Comparison of ENCODE assay signal across 1 cellular context in genomic region chr14:61498303-61498702, GRCh38.
TF ChIP-seq lines count a peak whose summit lies in the region.

No MANE protein-coding gene starts in this region.

TF ChIP-seq in SK-N-SH, 30 proteins besides CTCF, POLR2A, EP300 and RAD21 (continued from another document):
- TF ChIP-seq ZBTB33 (IDR thresholded peaks at IDR 0.05; ENCODE audit: borderline replicate concordance, low read depth) = no peak
- TF ChIP-seq TAF1 (IDR thresholded peaks at IDR 0.05; ENCODE audit: borderline replicate concordance, low read depth, low read length) = no peak
- no peak for TF ChIP-seq USF1 (IDR thresholded peaks at IDR 0.05; ENCODE audit: borderline replicate concordance, low read depth)
- TF ChIP-seq EZH2phosphoT487 (IDR thresholded peaks at IDR 0.05; ENCODE audit: borderline replicate concordance, low read depth) = no peak
- no peak for TF ChIP-seq SMC3 (IDR thresholded peaks at IDR 0.05; ENCODE audit: low read depth, low read length)
- TF ChIP-seq USF2 (IDR thresholded peaks at IDR 0.05; ENCODE audit: borderline replicate concordance, low read depth, low read length) = no peak
- no peak for TF ChIP-seq CHD2 (IDR thresholded peaks at IDR 0.05; ENCODE audit: low read length, partially characterized antibody)
- TF ChIP-seq RFX5 (IDR thresholded peaks at IDR 0.05; ENCODE audit: low read length) = no peak
